Comparison of ENCODE assay signal across 29 cellular contexts in the genomic region with DNA sequence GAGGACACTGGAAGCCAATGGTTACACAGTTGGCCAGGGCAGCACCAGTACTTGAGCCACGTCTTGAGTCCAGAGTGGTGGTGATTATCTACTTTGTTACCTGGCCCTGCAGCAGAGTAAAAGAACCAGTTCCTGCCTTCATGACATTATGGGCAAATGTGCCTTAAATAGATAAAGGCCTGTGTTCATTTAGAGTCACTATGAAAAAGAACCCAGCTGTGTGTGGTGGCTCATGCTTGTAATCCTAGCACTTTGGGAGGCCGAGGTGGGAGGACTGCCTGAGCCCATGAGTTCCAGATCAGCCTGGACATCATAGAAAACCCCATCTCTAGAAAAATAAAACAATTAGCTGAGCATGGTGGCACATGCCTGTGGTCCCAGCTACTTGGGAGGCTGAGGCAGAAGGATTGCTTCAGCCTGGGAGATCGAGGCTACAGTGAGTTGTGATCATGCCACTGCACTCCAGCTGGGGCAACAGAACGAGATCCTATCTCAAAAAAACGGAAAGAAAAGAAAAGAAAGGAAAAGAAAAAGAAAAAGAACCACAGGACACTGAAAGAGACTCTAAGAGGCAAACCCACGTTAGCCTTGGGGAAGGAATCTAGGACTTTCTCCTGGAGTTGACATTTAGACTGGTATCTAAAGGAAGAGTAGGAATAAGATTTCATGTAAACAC. TPM values are rescaled to one million over a fixed set of nuclear protein-coding genes. Genes with fewer than 3 reads are reported as not detected.
"Had no signal": no experiment of that assay in that cellular context is flagged by ENCODE, and none has a peak within 500 bp of the region (broad histone marks: within the 10 kb centered on the region; RNA-seq: fewer than 3 reads in every experiment).

No MANE protein-coding gene starts in this region.

- H3K9me3 Mint-ChIP-seq: endodermal cell; naive thymus-derived CD4-positive, alpha-beta T cell; nephron progenitor cell; stimulated activated memory B cell treated with anti-CD40 and anti-IgM and Interleukin-4, amounts not matched to agents 10 μg/mL and 1 μg/mL and 100 μg/mL, for 72 hours had no signal

- H3K9me3 ChIP-seq: colonic mucosa, esophagus muscularis mucosa, gastrocnemius medialis, heart right ventricle, psoas muscle, right lobe of liver, stomach, thoracic aorta had no signal

- ATAC-seq: gastrocnemius medialis; heart right ventricle; left lobe of liver; naive thymus-derived CD4-positive, alpha-beta T cell; psoas muscle; right lobe of liver; stimulated activated memory B cell treated with anti-CD40 and anti-IgM and Interleukin-4, amounts not matched to agents 10 μg/mL and 1 μg/mL and 100 μg/mL, for 72 hours had no signal

- H3K27me3 ChIP-seq: colonic mucosa, esophagus muscularis mucosa, gastrocnemius medialis, heart right ventricle, right lobe of liver, stomach had no signal

- H3K4me3 ChIP-seq: colonic mucosa, esophagus muscularis mucosa, gastrocnemius medialis, heart right ventricle, psoas muscle, right lobe of liver, stomach, thoracic aorta had no signal

- H3K27ac Mint-ChIP-seq: endodermal cell; nephron progenitor cell; stimulated activated memory B cell treated with anti-CD40 and anti-IgM and Interleukin-4, amounts not matched to agents 10 μg/mL and 1 μg/mL and 100 μg/mL, for 72 hours had no signal

- FAIRE-seq: islet of Langerhans had no signal

- DNase-seq: colonic mucosa; dermis blood vessel endothelial cell; endodermal cell; gastrocnemius medialis; heart right ventricle; hypothalamus; kidney glomerular epithelial cell; mammary epithelial cell; naive thymus-derived CD4-positive, alpha-beta T cell; nephron progenitor cell; psoas muscle; retina; right lobe of liver; stimulated activated CD4-positive, alpha-beta T cell treated with anti-CD3 and anti-CD28 coated beads, Interleukin-4, amount 100 ng/mL, for 1 hour; stimulated activated CD8-positive, alpha-beta memory T cell treated with anti-CD3 and anti-CD28 coated beads, Interleukin-4, amount 100 ng/mL, for 48 hours; stomach; substantia nigra; trophoblast cell had no signal

- H3K36me3 ChIP-seq: colonic mucosa, gastrocnemius medialis, right lobe of liver had no signal

- H3K27ac ChIP-seq: colonic mucosa, esophagus muscularis mucosa, gastrocnemius medialis, heart right ventricle, psoas muscle, right lobe of liver, stomach, thoracic aorta had no signal

- H3K27me3 Mint-ChIP-seq: naive thymus-derived CD4-positive, alpha-beta T cell; stimulated activated memory B cell treated with anti-CD40 and anti-IgM and Interleukin-4, amounts not matched to agents 10 μg/mL and 1 μg/mL and 100 μg/mL, for 72 hours had no signal

- H3K4me3 Mint-ChIP-seq: endodermal cell; naive thymus-derived CD4-positive, alpha-beta T cell; nephron progenitor cell; stimulated activated memory B cell treated with anti-CD40 and anti-IgM and Interleukin-4, amounts not matched to agents 10 μg/mL and 1 μg/mL and 100 μg/mL, for 72 hours had no signal

RNA-seq across cellular contexts. Expression of gene FOXA3, which starts 25.2 kb away (rescaled TPM):
- total RNA-seq: dermis blood vessel endothelial cell; esophagus muscularis mucosa; fibroblast of villous mesenchyme; gastrocnemius medialis; mammary epithelial cell; mesenteric fat pad; mononuclear cell; naive thymus-derived CD4-positive, alpha-beta T cell; psoas muscle; thoracic aorta; urinary bladder had no signal
- polyA plus RNA-seq: mammary epithelial cell; naive thymus-derived CD4-positive, alpha-beta T cell had no signal

RNA-seq across cellular contexts. Expression of gene NANOS2, which starts 25.2 kb away (rescaled TPM):
- total RNA-seq: colonic mucosa; dermis blood vessel endothelial cell; endodermal cell; esophagus muscularis mucosa; fibroblast of villous mesenchyme; gastrocnemius medialis; heart right ventricle; left lobe of liver; lower leg skin; mammary epithelial cell; mesenteric fat pad; mononuclear cell; naive thymus-derived CD4-positive, alpha-beta T cell; omental fat pad; psoas muscle; right lobe of liver; stomach; thoracic aorta; urinary bladder had no signal
- polyA plus RNA-seq: heart right ventricle; mammary epithelial cell; naive thymus-derived CD4-positive, alpha-beta T cell; psoas muscle; stomach; urinary bladder had no signal
